In the genomic region with DNA sequence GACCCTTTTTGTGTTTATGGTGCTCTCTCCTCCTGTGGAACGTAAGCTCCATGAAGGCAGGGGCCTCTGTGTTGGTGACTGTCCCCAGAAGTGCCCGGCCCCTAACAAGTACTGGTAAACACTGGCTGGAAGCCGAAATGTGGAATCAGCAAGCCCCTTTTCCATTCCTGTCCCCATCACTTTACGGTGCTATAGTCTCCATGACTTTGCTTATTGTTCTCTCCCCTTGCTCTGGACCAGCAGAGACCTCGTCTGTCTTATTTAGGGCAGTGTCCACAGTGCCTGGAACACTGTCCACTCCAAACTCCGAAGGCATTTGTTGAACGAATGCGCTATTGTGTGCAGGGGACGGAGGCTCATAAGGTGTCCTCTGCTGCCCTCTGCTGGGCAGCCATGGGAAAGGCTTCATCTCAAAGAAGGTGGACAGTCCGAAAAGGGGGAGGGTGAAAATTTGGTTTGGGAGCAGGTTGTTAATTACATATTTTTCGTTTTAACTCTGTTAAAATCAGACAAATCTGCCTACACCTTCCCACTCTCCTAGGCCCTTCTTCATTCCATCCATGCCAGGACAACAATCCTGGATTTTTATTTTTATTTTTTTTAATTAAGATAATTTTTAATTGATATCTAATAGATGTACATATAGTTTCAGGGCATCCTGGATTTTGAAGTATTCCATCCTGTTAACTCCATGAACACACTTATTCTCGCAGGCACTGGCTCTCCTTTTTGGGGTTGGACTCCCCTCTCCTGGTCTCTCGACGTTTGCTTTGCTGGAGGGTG, we compare ENCODE assay signal across 8 cellular contexts.
A peak's percentile ranks its signal among the peaks of the same experiment; 100 is the strongest.
DNase-seq lines count a peak whose midpoint lies in the region; ATAC-seq and TF ChIP-seq lines count a peak whose summit lies in the region.

No MANE protein-coding gene starts in this region.

- H3K9me3 ChIP-seq in OCI-LY3 (ENCODE audit: insufficient read depth, low read length) = no peaks in the 10 kb centered on the region

- H3K27ac Mint-ChIP-seq in naive thymus-derived CD8-positive, alpha-beta T cell = no peak overlapping the region

- H3K4me2 ChIP-seq in OCI-LY3 (ENCODE audit: low read length) = peak overlapping the region; percentile 77

- POLR2A ChIA-PET in naive thymus-derived CD8-positive, alpha-beta T cell (lab: Charles Lee) = no interaction called here

- H2AFZ ChIP-seq in OCI-LY3 (ENCODE audit: low read depth, low read length) = peak overlapping the region; percentile 55; the same call in 1 of the 2 replicates

- H3K4me3 ChIP-seq in GM12865 (ENCODE audit: low read depth, low read length) = no peak overlapping the region
- peak overlapping the region; percentile 41 for H3K4me3 ChIP-seq in OCI-LY3 (ENCODE audit: low read length)

- no peak overlapping the region for H3K27ac ChIP-seq in OCI-LY3 (ENCODE audit: low read length)

- no peaks in the 10 kb centered on the region for H3K79me2 ChIP-seq in OCI-LY3 (ENCODE audit: low read length)

- H3K27me3 Mint-ChIP-seq in naive thymus-derived CD8-positive, alpha-beta T cell = peaks cover 0 to 6% (median 2%) of the 10 kb centered on the region in 5 donors

- H3K36me3 Mint-ChIP-seq in naive thymus-derived CD8-positive, alpha-beta T cell = no peaks in the 10 kb centered on the region

- ATAC-seq in esophagus mucosa = peak; percentile 75
- ATAC-seq in naive thymus-derived CD8-positive, alpha-beta T cell = peak; percentile 62 to 72

- DNase-seq in GM12865 (ENCODE audit: low read depth) (peak; percentile 77), HT1080 (ENCODE audit: low read depth) (peak; percentile 55), activated T-cell treated with anti-CD3 and anti-CD28 coated beads for 48 hours (ENCODE audit: low read depth) (peak; percentile 54), cortex of kidney (lab: John Stamatoyannopoulos, UW) (no peak)
- peak; percentile 35 to 80 (median 60) for DNase-seq in naive thymus-derived CD8-positive, alpha-beta T cell
- DNase-seq in stimulated activated naive CD4-positive, alpha-beta T cell (lab: John Stamatoyannopoulos, UW) = peak; percentile 11 to 63 (median 46)

- peaks cover 16% of the 10 kb centered on the region; the same call in 1 of the 2 replicates for H3K27me3 ChIP-seq in OCI-LY3 (ENCODE audit: low read depth, low read length)

- no peaks in the 10 kb centered on the region for H4K20me1 ChIP-seq in OCI-LY3 (ENCODE audit: insufficient read depth, low read length)

- no peak overlapping the region for H3K9ac ChIP-seq in OCI-LY3 (ENCODE audit: low read length)

- no peaks in the 10 kb centered on the region for H3K36me3 ChIP-seq in OCI-LY3 (replicated peaks; ENCODE audit: low read depth, low read length)

- H3K4me3 Mint-ChIP-seq in naive thymus-derived CD8-positive, alpha-beta T cell = no peak overlapping the region

- peaks cover 2 to 7% (median 6%) of the 10 kb centered on the region in 4 donors for H3K4me1 Mint-ChIP-seq in naive thymus-derived CD8-positive, alpha-beta T cell

- peaks cover 19% of the 10 kb centered on the region for H3K4me1 ChIP-seq in OCI-LY3 (ENCODE audit: low read length)

- TF ChIP-seq CTCF in GM12865 (IDR thresholded peaks at IDR 0.05; ENCODE audit: insufficient read depth, low read depth, low read length, missing control alignments) = peak; percentile 84
- peak; percentile 97 for TF ChIP-seq CTCF in OCI-LY3 (IDR thresholded peaks at IDR 0.05; ENCODE audit: low read depth, low read length)

- no peaks in the 10 kb centered on the region for H3K9me3 Mint-ChIP-seq in naive thymus-derived CD8-positive, alpha-beta T cell
